In genomic region chr7:28787116-28787515, GRCh38 we compare ENCODE assay signal across 15 cellular contexts.
"Had no signal": no experiment of that assay in that cellular context is flagged by ENCODE, and none has a peak within 500 bp of the region (broad histone marks: within the 10 kb centered on the region; RNA-seq: fewer than 3 reads in every experiment).

No MANE protein-coding gene starts in this region.

- H3K4me1 ChIP-seq: adrenal gland, testis had no signal

- H3K4me3 ChIP-seq: adrenal gland, gastroesophageal sphincter, left ventricle myocardium inferior, sigmoid colon, testis, upper lobe of right lung had no signal

- H3K9me3 Mint-ChIP-seq: central memory CD8-positive, alpha-beta T cell; effector memory CD8-positive, alpha-beta T cell; neural crest cell; stimulated activated naive CD8-positive, alpha-beta T cell treated with anti-CD3 and anti-CD28 coated beads, Interleukin-15, amount 100 ng/mL, for 72 hours had no signal

- H3K27me3 ChIP-seq: adrenal gland, gastroesophageal sphincter, sigmoid colon, testis, upper lobe of right lung had no signal

- DNase-seq: activated CD4-positive, alpha-beta T cell treated with anti-CD3 and anti-CD28 coated beads, Interleukin-2, amount 50 U/mL, for 1 hour; activated naive CD4-positive, alpha-beta T cell treated with anti-CD3 and anti-CD28 coated beads, Interleukin-2, amount 50 U/mL, for 16 hours; adrenal gland; effector memory CD8-positive, alpha-beta T cell; kidney; left ventricle myocardium inferior; mesendoderm; sigmoid colon; stimulated activated CD4-positive, alpha-beta T cell treated with anti-CD3 and anti-CD28 coated beads, Interleukin-12 subunit alpha, Interleukin-12 subunit beta, amount 100 ng/mL, for 4 hours; stimulated activated naive CD8-positive, alpha-beta T cell treated with anti-CD3 and anti-CD28 coated beads, Interleukin-15, amount 100 ng/mL, for 72 hours; testis; upper lobe of right lung had no signal

- H3K27ac ChIP-seq: adrenal gland, gastroesophageal sphincter, left ventricle myocardium inferior, sigmoid colon, testis, upper lobe of right lung had no signal

- ATAC-seq: effector memory CD8-positive, alpha-beta T cell; gastroesophageal sphincter; stimulated activated naive CD8-positive, alpha-beta T cell treated with anti-CD3 and anti-CD28 coated beads, Interleukin-15, amount 100 ng/mL, for 72 hours; upper lobe of right lung had no signal

- H3K27ac Mint-ChIP-seq: effector memory CD8-positive, alpha-beta T cell had no signal

- H3K4me1 Mint-ChIP-seq: central memory CD8-positive, alpha-beta T cell had no signal

- H3K36me3 ChIP-seq: adrenal gland, gastroesophageal sphincter, left ventricle myocardium inferior, sigmoid colon, upper lobe of right lung had no signal

- H3K4me3 Mint-ChIP-seq: central memory CD8-positive, alpha-beta T cell; effector memory CD8-positive, alpha-beta T cell; neural crest cell; stimulated activated naive CD8-positive, alpha-beta T cell treated with anti-CD3 and anti-CD28 coated beads, Interleukin-15, amount 100 ng/mL, for 72 hours had no signal

- H3K9me3 ChIP-seq: adrenal gland, gastroesophageal sphincter, left ventricle myocardium inferior, sigmoid colon, testis, upper lobe of right lung had no signal
